Comparison of ENCODE assay signal across 18 cellular contexts in the genomic region with DNA sequence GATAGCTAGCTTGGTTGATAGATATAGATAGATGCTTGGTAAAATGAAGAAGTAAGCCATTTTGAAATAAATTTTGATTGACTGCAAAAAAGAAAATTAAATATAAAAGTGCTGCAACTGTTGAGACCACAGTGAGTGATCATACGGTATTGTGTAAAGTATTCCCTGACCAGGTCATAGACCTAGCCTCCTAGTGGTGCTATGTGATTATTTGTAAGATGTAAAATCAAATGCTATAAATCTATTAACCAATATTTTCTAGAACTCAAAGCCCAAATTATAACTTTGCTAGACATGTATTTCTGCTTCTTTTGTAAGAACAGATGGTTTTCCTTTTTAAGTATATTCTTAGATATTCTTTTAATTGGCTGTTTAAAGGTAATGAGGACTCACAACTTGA.
"Had no signal": no experiment of that assay in that cellular context is flagged by ENCODE, and none has a peak within 500 bp of the region (broad histone marks: within the 10 kb centered on the region; RNA-seq: fewer than 3 reads in every experiment).

No MANE protein-coding gene starts in this region.

- H3K4me2 ChIP-seq: hepatocyte had no signal

- FAIRE-seq: kidney had no signal

- H3K9ac ChIP-seq: parathyroid adenoma had no signal

- H3K4me3 ChIP-seq: coronary artery, hepatocyte, left ventricle myocardium inferior, lower lobe of right lung, testis, tibial nerve had no signal

- DNase-seq: effector CD4-positive, alpha-beta T cell; foreskin melanocyte; head of caudate nucleus; kidney; left cardiac atrium; left ventricle myocardium inferior; lower lobe of right lung; stimulated activated CD4-positive, alpha-beta T cell treated with anti-CD3 and anti-CD28 coated beads, Interleukin-2, amount 100 ng/mL, for 24 hours; stimulated activated CD4-positive, alpha-beta T cell treated with anti-CD3 and anti-CD28 coated beads, Interleukin-4, amount 100 ng/mL, for 4 hours; stimulated activated naive B cell treated with anti-CD40 and anti-IgM and Interleukin-4, amounts not matched to agents 10 μg/mL and 1 μg/mL and 100 μg/mL, for 72 hours; stimulated activated naive CD8-positive, alpha-beta T cell treated with anti-CD3 and anti-CD28 coated beads, Interleukin-15, amount 100 ng/mL, for 72 hours; testis had no signal

- H3K9me3 ChIP-seq: left ventricle myocardium inferior, lower lobe of right lung, testis, tibial nerve had no signal

- H3K4me1 ChIP-seq: left ventricle myocardium inferior, lower lobe of right lung, parathyroid adenoma, testis, tibial nerve had no signal

- H3K27ac ChIP-seq: coronary artery, hepatocyte, left ventricle myocardium inferior, lower lobe of right lung, parathyroid adenoma, testis, tibial nerve had no signal

- H3K36me3 ChIP-seq: left ventricle myocardium inferior, lower lobe of right lung, tibial nerve had no signal

- ATAC-seq: left cardiac atrium; lower lobe of right lung; natural killer cell treated with Interleukin-12 subunit alpha and Interleukin-12 subunit beta and Interleukin-15 and Interleukin-18, amount 100 ng/mL, for 72 hours; sciatic nerve; stimulated activated naive B cell treated with anti-CD40 and anti-IgM and Interleukin-4, amounts not matched to agents 10 μg/mL and 1 μg/mL and 100 μg/mL, for 72 hours; stimulated activated naive CD8-positive, alpha-beta T cell treated with anti-CD3 and anti-CD28 coated beads, Interleukin-15, amount 100 ng/mL, for 72 hours had no signal

- H2AFZ ChIP-seq: hepatocyte, parathyroid adenoma had no signal

- H3K79me2 ChIP-seq: hepatocyte, parathyroid adenoma had no signal

- H3K27me3 ChIP-seq: hepatocyte, testis, tibial nerve had no signal
